Comparison of ENCODE assay signal across 25 cellular contexts in the genomic region with DNA sequence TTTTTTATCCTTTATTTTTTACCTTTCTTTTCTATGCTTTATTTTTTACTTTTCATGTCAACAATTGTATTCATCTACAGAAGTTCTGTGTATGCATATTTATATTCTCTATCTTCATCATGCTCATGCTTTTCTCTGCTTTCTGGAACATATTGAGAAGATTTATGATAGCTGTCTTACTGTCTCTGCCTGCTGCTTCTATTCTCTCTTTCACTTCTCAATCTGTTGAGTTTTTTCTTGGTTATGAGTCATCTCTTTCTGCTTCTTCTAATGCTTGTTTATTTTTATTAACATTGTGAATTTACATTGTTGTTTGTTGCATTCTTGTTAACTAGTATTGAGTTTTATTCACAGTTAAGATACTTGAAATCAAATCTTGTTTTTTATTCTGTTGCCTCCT. TPM values are rescaled to one million over a fixed set of nuclear protein-coding genes. Genes with fewer than 3 reads are reported as not detected.
"Had no signal": no experiment of that assay in that cellular context is flagged by ENCODE, and none has a peak within 500 bp of the region (broad histone marks: within the 10 kb centered on the region; RNA-seq: fewer than 3 reads in every experiment).

No MANE protein-coding gene starts in this region.

- DNase-seq: activated CD4-positive, alpha-beta T cell treated with anti-CD3 and anti-CD28 coated beads, Interleukin-2, amount 10 ng/mL, durations not matched to agents 24 days and 14 days; activated CD4-positive, alpha-beta T cell treated with anti-CD3 and anti-CD28 coated beads, Interleukin-2, amount 50 U/mL, for 48 hours; activated CD4-positive, CD25-positive, alpha-beta regulatory T cell; activated CD8-positive, alpha-beta memory T cell treated with anti-CD3 and anti-CD28 coated beads, Interleukin-2, amount 10 ng/mL, durations not matched to agents 7 days and 5 days; activated gamma-delta T cell treated with Interleukin-2 at 50 U/mL for 16 hours; activated naive CD4-positive, alpha-beta T cell treated with anti-CD3 and anti-CD28 coated beads, Interleukin-2, amount 10 ng/mL, durations not matched to agents 7 days and 5 days; activated naive CD8-positive, alpha-beta T cell treated with anti-CD3 and anti-CD28 coated beads for 36 hours; activated T-cell treated with anti-CD3 and anti-CD28 coated beads, Interleukin-2, amount 50 U/mL, for 4 hours; brain microvascular endothelial cell; MG63; NCI-H1092; NCI-H1417; NCI-H2029; NCI-H2107; NCI-H2171 treated with DMSO at 0.1 percent for 48 hours; NCI-H226; NCI-H526; NCI-H774; RPMI8226; T-helper 1 cell had no signal

- H3K27ac Mint-ChIP-seq: activated CD4-positive, alpha-beta T cell treated with anti-CD3 and anti-CD28 coated beads, Interleukin-2, amount 10 ng/mL, durations not matched to agents 24 days and 14 days; activated CD8-positive, alpha-beta memory T cell treated with anti-CD3 and anti-CD28 coated beads, Interleukin-2, amount 10 ng/mL, durations not matched to agents 7 days and 5 days; activated naive CD4-positive, alpha-beta T cell treated with anti-CD3 and anti-CD28 coated beads, Interleukin-2, amount 10 ng/mL, durations not matched to agents 7 days and 5 days; activated naive CD8-positive, alpha-beta T cell treated with anti-CD3 and anti-CD28 coated beads for 36 hours; activated T-helper 2 cell treated with anti-CD3 and anti-CD28 coated beads, Interferon-gamma antibody, Interleukin-2, Interleukin-4, amounts not matched to agents 10 μg/mL and 5 μg/mL and 100 μg/mL, durations not matched to agents 14 hours and 24 hours and 36 hours had no signal

- ATAC-seq: activated CD8-positive, alpha-beta memory T cell treated with anti-CD3 and anti-CD28 coated beads, Interleukin-2, amount 10 ng/mL, durations not matched to agents 7 days and 5 days; activated T-cell treated with anti-CD3 and anti-CD28 coated beads, Interleukin-2, amount 50 U/mL, for 4 hours; Panc1; Right ventricle myocardium inferior had no signal

- H3K4me3 Mint-ChIP-seq: activated CD4-positive, alpha-beta T cell treated with anti-CD3 and anti-CD28 coated beads, Interleukin-2, amount 10 ng/mL, durations not matched to agents 24 days and 14 days; activated CD8-positive, alpha-beta memory T cell treated with anti-CD3 and anti-CD28 coated beads, Interleukin-2, amount 10 ng/mL, durations not matched to agents 7 days and 5 days; activated naive CD4-positive, alpha-beta T cell treated with anti-CD3 and anti-CD28 coated beads, Interleukin-2, amount 10 ng/mL, durations not matched to agents 7 days and 5 days; activated naive CD8-positive, alpha-beta T cell treated with anti-CD3 and anti-CD28 coated beads for 36 hours; activated T-cell treated with anti-CD3 and anti-CD28 coated beads, Interleukin-2, amount 50 U/mL, for 4 hours had no signal

- H3K27me3 Mint-ChIP-seq: activated CD4-positive, alpha-beta T cell treated with anti-CD3 and anti-CD28 coated beads, Interleukin-2, amount 10 ng/mL, durations not matched to agents 24 days and 14 days; activated CD8-positive, alpha-beta memory T cell treated with anti-CD3 and anti-CD28 coated beads, Interleukin-2, amount 10 ng/mL, durations not matched to agents 7 days and 5 days; activated naive CD4-positive, alpha-beta T cell treated with anti-CD3 and anti-CD28 coated beads, Interleukin-2, amount 10 ng/mL, durations not matched to agents 7 days and 5 days; activated naive CD8-positive, alpha-beta T cell treated with anti-CD3 and anti-CD28 coated beads for 36 hours had no signal

- H3K9me3 Mint-ChIP-seq: activated naive CD4-positive, alpha-beta T cell treated with anti-CD3 and anti-CD28 coated beads, Interleukin-2, amount 10 ng/mL, durations not matched to agents 7 days and 5 days had no signal

RNA-seq across cellular contexts. Expression of a gene that starts 22.6 kb away (rescaled TPM):
- total RNA-seq: cardiac muscle cell, NCI-H460 had no signal
